8 cellular contexts compared by ENCODE assay signal in the genomic region with DNA sequence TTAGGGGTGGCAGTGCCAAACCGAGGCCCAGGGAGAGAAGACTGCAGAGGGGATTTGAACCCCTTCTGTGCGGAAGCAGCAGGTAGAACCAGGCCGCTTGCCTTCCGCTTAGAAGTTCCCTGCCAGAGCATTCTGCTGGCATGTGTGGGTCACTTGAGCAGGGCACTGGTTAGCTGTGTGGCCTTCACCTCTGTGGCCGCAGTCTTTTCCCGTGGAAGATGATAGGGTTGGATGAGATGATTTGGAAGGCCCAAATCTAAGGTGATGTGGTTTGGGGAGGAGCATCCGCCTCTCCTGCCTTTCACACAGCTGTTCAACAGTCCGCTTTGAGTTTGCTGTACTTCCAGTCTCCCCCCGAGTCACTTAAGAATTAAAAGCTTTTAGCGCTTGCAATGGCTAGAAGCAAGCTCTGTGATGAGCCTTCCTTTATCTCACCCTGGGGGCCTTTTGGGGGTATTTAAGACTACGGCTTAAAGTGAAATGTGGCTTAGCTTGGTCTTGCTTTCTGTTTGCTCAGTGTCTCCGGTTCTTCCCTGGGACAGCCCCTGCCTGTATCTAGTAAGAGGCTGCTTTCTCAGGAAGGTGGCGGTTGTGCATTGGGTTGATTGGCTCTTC. TPM values are rescaled to one million over a fixed set of nuclear protein-coding genes. Genes with fewer than 3 reads are reported as not detected.
DNase-seq lines count a peak whose midpoint lies in the region; ATAC-seq, FAIRE-seq and TF ChIP-seq lines count a peak whose summit lies in the region.

No MANE protein-coding gene starts in this region.

- peak overlapping the region; percentile 83 to 93 (median 88) for H3K4me3 ChIP-seq in keratinocyte (ENCODE audit: control insufficient read depth in 2 of 3, extremely low read depth in 1 of 3, insufficient read depth in 2 of 3, low read depth in 1 of 3, low read length in 3 of 3)

- CTCF ChIA-PET in RWPE1 (lab: Yijun Ruan, JAX) = interaction anchor here (0.6 to 1.3 kb wide), 2 partner anchors 53 to 132 kb away, joined by 3 to 7 read pairs; no protein-coding TSS in a partner anchor

- H3K27ac ChIP-seq in RWPE1 = peak overlapping the region; percentile 81
- peak overlapping the region; percentile 82 for H3K27ac ChIP-seq in angular gyrus (ENCODE audit: low read depth, low read length)
- H3K27ac ChIP-seq in keratinocyte (ENCODE audit: control insufficient read depth, insufficient read depth, low read length) = peak overlapping the region; percentile 72

- H2AFZ ChIP-seq in keratinocyte (ENCODE audit: control insufficient read depth, low read length) = peak overlapping the region; percentile 74

- FAIRE-seq in keratinocyte (lab: Jason Lieb, UNC) = no peak

- peaks cover 8 to 10% of the 10 kb centered on the region in 2 experiments for H3K36me3 ChIP-seq in keratinocyte (ENCODE audit: control insufficient read depth in 2 of 2, extremely low read depth in 1 of 2, insufficient read depth in 2 of 2, low read length in 2 of 2)

- peak overlapping the region; percentile 86 for H3K9ac ChIP-seq in keratinocyte (ENCODE audit: control insufficient read depth, extremely low read depth, insufficient read depth, low read length)

- H3K4me1 ChIP-seq in keratinocyte (ENCODE audit: control insufficient read depth, extremely low read depth, insufficient read depth, low read length) = peaks cover 13% of the 10 kb centered on the region

- no peak for DNase-seq in Right ventricle myocardium superior
- no peak for DNase-seq in left ventricle myocardium superior
- peak; percentile 26 for DNase-seq in RWPE1 (ENCODE audit: low spot score)
- no peak for DNase-seq in keratinocyte (ENCODE audit: low read depth, low spot score)
- DNase-seq in stimulated activated CD4-positive, alpha-beta T cell treated with anti-CD3 and anti-CD28 coated beads, Interleukin-2, amount 100 ng/mL, for 4 hours (ENCODE audit: low read depth) = peak; percentile 13
- no peak for DNase-seq in COR-L47 (lab: John Stamatoyannopoulos, UW)

- peak overlapping the region; percentile 93 for H3K4me2 ChIP-seq in keratinocyte (ENCODE audit: control insufficient read depth, extremely low read depth, insufficient read depth, low read depth, low read length)

- no peaks in the 10 kb centered on the region for H3K9me3 ChIP-seq in keratinocyte (ENCODE audit: control insufficient read depth, low read depth, low read length)

- peak; percentile 40 for ATAC-seq in Right ventricle myocardium superior (ENCODE audit: poor library complexity)
- no peak for ATAC-seq in left ventricle myocardium superior
- peak; percentile 9 for ATAC-seq in HG03060 (IDR thresholded peaks at IDR 0.05; ENCODE audit: low read depth, unreplicated experiment)

- H4K20me1 ChIP-seq in keratinocyte (ENCODE audit: control insufficient read depth, extremely low read depth, insufficient read depth, low read length) = no peaks in the 10 kb centered on the region

- peaks cover 25% of the 10 kb centered on the region for H3K79me2 ChIP-seq in keratinocyte (ENCODE audit: control insufficient read depth, insufficient read depth, low read length)

- POLR2A ChIA-PET in RWPE1 (lab: Yijun Ruan, JAX; ENCODE audit: low non-redundant PET) = interaction anchor here (0.5 kb wide), 1 partner anchor 153 kb away, joined by 3 read pairs; no protein-coding TSS in a partner anchor

- dilution Hi-C loops in keratinocyte (cut with MboI; ENCODE audit: extremely low pct_ligation_motif_present, low sequenced_read_pairs) = no loop called here

- TF ChIP-seq CTCF in RWPE1 (conservative IDR thresholded peaks at IDR 0.05; ENCODE audit: low read depth) (no peak), keratinocyte (optimal IDR thresholded peaks at IDR 0.05 in 1 of 3, IDR thresholded peaks at IDR 0.05 in 1 of 3, conservative IDR thresholded peaks at IDR 0.05 in 1 of 3; ENCODE audit: extremely low read depth in 1 of 3, insufficient read depth in 2 of 3, low read length in 3 of 3) (no peak)

- H3K27me3 ChIP-seq in keratinocyte (ENCODE audit: control insufficient read depth, extremely low read depth, insufficient read depth, low read length) = no peaks in the 10 kb centered on the region

- intact Hi-C loops in Right ventricle myocardium superior (cut with DNase I) = no loop called here
- intact Hi-C loops in left ventricle myocardium superior (cut with micrococcal nuclease) = no loop called here

- no peaks in the 10 kb centered on the region for H3K9me1 ChIP-seq in keratinocyte (ENCODE audit: control insufficient read depth, extremely low read depth, insufficient read depth, low read length)

RNA-seq across cellular contexts. Expression of a gene that starts 0.7 kb away (rescaled TPM):
- 29.0 TPM for total RNA-seq in Right ventricle myocardium superior
- total RNA-seq in left ventricle myocardium superior = 30.0 TPM
- 23.8 to 27.8 TPM (median 24.6 TPM) in 3 replicates for polyA plus RNA-seq in keratinocyte
- 10.2 TPM for polyA plus RNA-seq in keratinocyte (2011; ENCODE audit: low read depth)
- 13.2 and 13.5 TPM in 2 replicates for polyA plus RNA-seq in keratinocyte (2011; cell fraction: cytosol; rRNA removed)
- 65.7 and 66.0 TPM in 2 replicates for polyA plus RNA-seq in keratinocyte (2011; cell fraction: nucleus; rRNA removed)
- polyA plus RNA-seq in keratinocyte (2012; ENCODE audit: low replicate concordance) = 12.7 and 27.8 TPM in 2 replicates
- polyA minus RNA-seq in keratinocyte = 25.1 to 29.4 TPM (median 25.7 TPM) in 3 replicates
- 12.5 TPM for polyA minus RNA-seq in keratinocyte (2011; cell fraction: cytosol; rRNA and poly(A)+ RNA removed)
- 28.8 and 46.5 TPM in 2 replicates for polyA minus RNA-seq in keratinocyte (2011; cell fraction: nucleus; rRNA and poly(A)+ RNA removed)

Comparison
In these comparisons a context has a peak if more than half of its experiments do, and no peak if none do; other contexts are left out.
1. DNase-seq: peak in RWPE1 (single experiment) and stimulated activated CD4-positive, alpha-beta T cell treated with anti-CD3 and anti-CD28 coated beads, Interleukin-2, amount 100 ng/mL, for 4 hours (single experiment); none in Right ventricle myocardium superior (single experiment), left ventricle myocardium superior (single experiment), keratinocyte (single experiment) and COR-L47 (single experiment).
2. Peak in every context shown above with its lines, with median percentiles within 50 percentile points of each other: H3K27ac ChIP-seq.